In the genomic region with DNA sequence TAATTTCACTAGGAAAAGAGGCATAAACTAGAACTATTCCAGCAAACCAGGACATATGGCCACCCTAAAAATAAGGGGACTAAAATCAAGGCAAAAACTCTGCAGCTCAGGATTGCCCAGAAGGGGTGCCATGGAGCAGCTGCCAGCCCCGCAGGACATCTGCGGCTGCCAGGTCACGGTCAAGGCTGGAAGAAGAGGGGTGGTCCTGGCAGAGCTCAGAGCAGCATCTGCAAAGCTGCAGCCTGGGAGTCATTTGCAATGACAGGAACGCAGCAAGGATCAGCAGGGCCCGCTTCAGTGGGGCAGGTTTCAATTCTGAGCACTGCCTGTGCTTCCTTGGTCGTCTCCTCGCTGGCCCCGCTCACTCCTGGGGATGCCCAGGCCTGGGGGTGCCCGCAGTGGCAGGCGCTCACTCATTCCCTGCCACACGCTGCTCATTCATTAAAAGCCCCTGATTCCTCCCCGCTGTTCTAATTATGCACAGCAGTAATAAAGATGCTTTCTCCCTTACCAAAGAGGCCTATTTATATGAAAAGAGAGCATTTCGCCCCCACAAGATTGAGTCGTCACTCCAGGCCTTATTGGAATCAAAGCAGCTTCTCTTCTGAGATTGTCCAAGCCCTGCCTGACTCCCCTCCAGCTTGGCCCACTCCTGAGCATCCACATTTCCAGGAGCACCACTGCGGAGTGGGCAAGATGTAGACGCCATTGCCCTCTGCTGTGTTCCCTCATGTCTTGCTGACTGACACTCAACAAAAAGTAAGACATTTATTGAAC, we compare ENCODE assay signal across 13 cellular contexts. TPM values are rescaled to one million over a fixed set of nuclear protein-coding genes. Genes with fewer than 3 reads are reported as not detected.
DNase-seq lines count a peak whose midpoint lies in the region; ATAC-seq and TF ChIP-seq lines count a peak whose summit lies in the region.
"Had no signal": no experiment of that assay in that cellular context is flagged by ENCODE, and none has a peak within 500 bp of the region (broad histone marks: within the 10 kb centered on the region; RNA-seq: fewer than 3 reads in every experiment).

No MANE protein-coding gene starts in this region.

- H4K91ac ChIP-seq in neuronal stem cell (ENCODE audit: low read depth, low read length, poor library complexity): no peak overlapping the region

- DNase-seq in BE2C (no peak), PC-3 (no peak), epithelial cell of esophagus (ENCODE audit: low read depth) (no peak), neuronal stem cell (ENCODE audit: low spot score) (no peak), GM10266 (ENCODE audit: extremely low spot score) (no peak)
- DNase-seq in activated T-helper 2 cell treated with anti-CD3 and anti-CD28 coated beads, Interferon-gamma antibody, Interleukin-2, Interleukin-4, amounts not matched to agents 10 μg/mL and 5 μg/mL and 100 μg/mL, durations not matched to agents 14 hours and 24 hours and 36 hours (ENCODE audit: low spot score): no peak
- no peak for DNase-seq in stimulated activated naive CD8-positive, alpha-beta T cell treated with anti-CD3 and anti-CD28 coated beads, Interleukin-15, amount 100 ng/mL, for 72 hours
- DNase-seq: activated CD4-positive, alpha-beta T cell treated with anti-CD3 and anti-CD28 coated beads, Interleukin-2, amount 10 ng/mL, durations not matched to agents 24 days and 14 days; activated naive CD4-positive, alpha-beta T cell treated with anti-CD3 and anti-CD28 coated beads, Interleukin-2, amount 50 U/mL, for 16 hours had no signal

- H3K14ac ChIP-seq in neuronal stem cell (ENCODE audit: low read length): no peak overlapping the region

- TF ChIP-seq CTCF in BE2C (IDR thresholded peaks at IDR 0.05; ENCODE audit: low read depth, low read length) (peak; percentile 25), PC-3 (conservative IDR thresholded peaks at IDR 0.05; ENCODE audit: low read depth, low read length) (peak; percentile 34; the same call in 1 of the 2 replicates), epithelial cell of esophagus (IDR thresholded peaks at IDR 0.05; ENCODE audit: insufficient read depth, low read depth, low read length, missing control alignments) (peak; percentile 17), GM10266 (IDR thresholded peaks at IDR 0.05; ENCODE audit: control insufficient read depth, insufficient read depth, low read depth, missing control alignments) (no peak)

- no CpG with 5 or more reads among the region's 16 CpGs for WGBS in neuronal stem cell (ENCODE audit: extremely low coverage in 2 of 2, insufficient read length in 2 of 2, insufficient replicate concordance in 1 of 2), 2 donors

- POLR2A ChIA-PET in PC-3 (lab: Charles Lee; ENCODE audit: unreplicated experiment): no interaction called here

- H2BK120ac ChIP-seq in neuronal stem cell (ENCODE audit: low read depth, low read length): no peak overlapping the region

- H3K4ac ChIP-seq in neuronal stem cell (ENCODE audit: low read length): peak overlapping the region; percentile 30

- H3K23ac ChIP-seq in neuronal stem cell (ENCODE audit: low read depth, low read length, poor library complexity): no peak overlapping the region

- no peak overlapping the region for H2BK5ac ChIP-seq in neuronal stem cell (ENCODE audit: low read length)

- H3K27me3 ChIP-seq in BE2C: peaks cover 21% of the 10 kb centered on the region
- H3K27me3 ChIP-seq in PC-3 (ENCODE audit: low read length): no peaks in the 10 kb centered on the region
- H3K27me3 ChIP-seq in neuronal stem cell (ENCODE audit: control insufficient read depth in 3 of 3, insufficient read depth in 3 of 3, low read depth in 1 of 3, low read length in 3 of 3): peaks cover 0 to 46% (median 31%) of the 10 kb centered on the region in 3 experiments

- H3K4me1 Mint-ChIP-seq in activated T-helper 2 cell treated with anti-CD3 and anti-CD28 coated beads, Interferon-gamma antibody, Interleukin-2, Interleukin-4, amounts not matched to agents 10 μg/mL and 5 μg/mL and 100 μg/mL, durations not matched to agents 14 hours and 24 hours and 36 hours (ENCODE audit: low read depth): no peaks in the 10 kb centered on the region
- no peaks in the 10 kb centered on the region for H3K4me1 Mint-ChIP-seq in stimulated activated naive CD8-positive, alpha-beta T cell treated with anti-CD3 and anti-CD28 coated beads, Interleukin-15, amount 100 ng/mL, for 72 hours
- H3K4me1 Mint-ChIP-seq: activated CD4-positive, alpha-beta T cell treated with anti-CD3 and anti-CD28 coated beads, Interleukin-2, amount 10 ng/mL, durations not matched to agents 24 days and 14 days had no signal

- no peak overlapping the region for H2AFZ ChIP-seq in PC-3 (ENCODE audit: low read length)
- no peak overlapping the region for H2AFZ ChIP-seq in neuronal stem cell (ENCODE audit: low read length)

- H4K8ac ChIP-seq in neuronal stem cell (ENCODE audit: low read depth, low read length): no peak overlapping the region

- no peak for ATAC-seq in PC-3
- no peak for ATAC-seq in HG02610 (IDR thresholded peaks at IDR 0.05; ENCODE audit: unreplicated experiment)
- no peak for ATAC-seq in stimulated activated naive CD8-positive, alpha-beta T cell treated with anti-CD3 and anti-CD28 coated beads, Interleukin-15, amount 100 ng/mL, for 72 hours
- ATAC-seq: left lobe of liver, Right ventricle myocardium inferior had no signal

- H3K36me3 Mint-ChIP-seq in activated T-helper 2 cell treated with anti-CD3 and anti-CD28 coated beads, Interferon-gamma antibody, Interleukin-2, Interleukin-4, amounts not matched to agents 10 μg/mL and 5 μg/mL and 100 μg/mL, durations not matched to agents 14 hours and 24 hours and 36 hours (ENCODE audit: low read depth): no peaks in the 10 kb centered on the region

- no peaks in the 10 kb centered on the region for H3K79me2 ChIP-seq in PC-3 (ENCODE audit: low read length)

- H3K9me3 ChIP-seq in BE2C (no peaks in the 10 kb centered on the region), PC-3 (ENCODE audit: low read length) (no peaks in the 10 kb centered on the region), neuronal stem cell (replicated peaks in 1 of 2; ENCODE audit: control insufficient read depth in 2 of 2, insufficient read depth in 1 of 2, low read depth in 1 of 2, low read length in 2 of 2) (no peaks in the 10 kb centered on the region)

- intact Hi-C loops in PC-3 (cut with micrococcal nuclease): no loop called here
- intact Hi-C loops in activated T-helper 2 cell treated with anti-CD3 and anti-CD28 coated beads, Interferon-gamma antibody, Interleukin-2, Interleukin-4, amounts not matched to agents 10 μg/mL and 5 μg/mL and 100 μg/mL, durations not matched to agents 14 hours and 24 hours and 36 hours (cut with micrococcal nuclease): no loop called here

- H3K4me3 ChIP-seq in BE2C (ENCODE audit: low read depth, low read length) (no peak overlapping the region), PC-3 (ENCODE audit: low read length) (no peak overlapping the region), epithelial cell of esophagus (ENCODE audit: low read length) (no peak overlapping the region), neuronal stem cell (ENCODE audit: low read length in 2 of 2) (no peak overlapping the region)

- no peak overlapping the region for H2BK12ac ChIP-seq in neuronal stem cell (ENCODE audit: low read length)

- H3K27ac Mint-ChIP-seq in activated T-helper 2 cell treated with anti-CD3 and anti-CD28 coated beads, Interferon-gamma antibody, Interleukin-2, Interleukin-4, amounts not matched to agents 10 μg/mL and 5 μg/mL and 100 μg/mL, durations not matched to agents 14 hours and 24 hours and 36 hours: no peak overlapping the region
- no peak overlapping the region for H3K27ac Mint-ChIP-seq in stimulated activated naive CD8-positive, alpha-beta T cell treated with anti-CD3 and anti-CD28 coated beads, Interleukin-15, amount 100 ng/mL, for 72 hours
- H3K27ac Mint-ChIP-seq: activated CD4-positive, alpha-beta T cell treated with anti-CD3 and anti-CD28 coated beads, Interleukin-2, amount 10 ng/mL, durations not matched to agents 24 days and 14 days had no signal

- H3K36me3 ChIP-seq in BE2C (no peaks in the 10 kb centered on the region), PC-3 (ENCODE audit: low read depth, low read length) (no peaks in the 10 kb centered on the region), neuronal stem cell (replicated peaks in 1 of 2; ENCODE audit: control insufficient read depth in 2 of 2, insufficient read depth in 2 of 2, low read length in 2 of 2) (no peaks in the 10 kb centered on the region)

- H3K4me1 ChIP-seq in BE2C (no peaks in the 10 kb centered on the region), PC-3 (ENCODE audit: insufficient read depth, low read length) (peaks cover 8% of the 10 kb centered on the region; the same call in 1 of the 2 replicates), neuronal stem cell (ENCODE audit: control insufficient read depth in 2 of 2, insufficient read depth in 1 of 2, low read depth in 1 of 2, low read length in 2 of 2) (peaks cover 0 to 6% of the 10 kb centered on the region in 2 donors)

- no peaks in the 10 kb centered on the region for H3K79me1 ChIP-seq in neuronal stem cell (ENCODE audit: low read depth, low read length)

- H3K18ac ChIP-seq in neuronal stem cell (ENCODE audit: low read length): peak overlapping the region; percentile 17

- no peak overlapping the region for H3K4me3 Mint-ChIP-seq in activated T-helper 2 cell treated with anti-CD3 and anti-CD28 coated beads, Interferon-gamma antibody, Interleukin-2, Interleukin-4, amounts not matched to agents 10 μg/mL and 5 μg/mL and 100 μg/mL, durations not matched to agents 14 hours and 24 hours and 36 hours (ENCODE audit: low read depth)
- H3K4me3 Mint-ChIP-seq in stimulated activated naive CD8-positive, alpha-beta T cell treated with anti-CD3 and anti-CD28 coated beads, Interleukin-15, amount 100 ng/mL, for 72 hours: no peak overlapping the region
- H3K4me3 Mint-ChIP-seq: activated CD4-positive, alpha-beta T cell treated with anti-CD3 and anti-CD28 coated beads, Interleukin-2, amount 10 ng/mL, durations not matched to agents 24 days and 14 days had no signal

- CTCF ChIA-PET in PC-3 (lab: Charles Lee): no interaction called here

- no peak overlapping the region for H3K9ac ChIP-seq in PC-3 (ENCODE audit: low read length)
- H3K9ac ChIP-seq in neuronal stem cell (ENCODE audit: low read depth, low read length, poor library complexity): peak overlapping the region; percentile 7

- no peak overlapping the region for H3K4me2 ChIP-seq in PC-3 (ENCODE audit: low read length)
- no peak overlapping the region for H3K4me2 ChIP-seq in neuronal stem cell (ENCODE audit: insufficient read depth, low read length, poor library complexity, severe bottlenecking)

- H3F3A ChIP-seq in PC-3 (ENCODE audit: low read length, unreplicated experiment): no peaks in the 10 kb centered on the region

- no peaks in the 10 kb centered on the region for H4K20me1 ChIP-seq in PC-3 (ENCODE audit: low read length)

- no peaks in the 10 kb centered on the region for H3K9me3 Mint-ChIP-seq in activated T-helper 2 cell treated with anti-CD3 and anti-CD28 coated beads, Interferon-gamma antibody, Interleukin-2, Interleukin-4, amounts not matched to agents 10 μg/mL and 5 μg/mL and 100 μg/mL, durations not matched to agents 14 hours and 24 hours and 36 hours
- H3K9me3 Mint-ChIP-seq in stimulated activated naive CD8-positive, alpha-beta T cell treated with anti-CD3 and anti-CD28 coated beads, Interleukin-15, amount 100 ng/mL, for 72 hours: peaks cover 0 to 19% of the 10 kb centered on the region in 2 donors
- H3K9me3 Mint-ChIP-seq: activated CD4-positive, alpha-beta T cell treated with anti-CD3 and anti-CD28 coated beads, Interleukin-2, amount 10 ng/mL, durations not matched to agents 24 days and 14 days had no signal

- H3K27me3 Mint-ChIP-seq in activated T-helper 2 cell treated with anti-CD3 and anti-CD28 coated beads, Interferon-gamma antibody, Interleukin-2, Interleukin-4, amounts not matched to agents 10 μg/mL and 5 μg/mL and 100 μg/mL, durations not matched to agents 14 hours and 24 hours and 36 hours (ENCODE audit: low read depth): peaks cover 36% of the 10 kb centered on the region
- peaks cover 90% of the 10 kb centered on the region for H3K27me3 Mint-ChIP-seq in stimulated activated naive CD8-positive, alpha-beta T cell treated with anti-CD3 and anti-CD28 coated beads, Interleukin-15, amount 100 ng/mL, for 72 hours

- H2BK15ac ChIP-seq in neuronal stem cell (ENCODE audit: low read length): no peak overlapping the region

- H2AK5ac ChIP-seq in neuronal stem cell (ENCODE audit: low read depth, low read length): no peak overlapping the region

- H3K9me2 ChIP-seq in PC-3 (replicated peaks; ENCODE audit: low read length): no peaks in the 10 kb centered on the region

- BruUV-seq in PC-3 (replicated peaks; lab: Mats Ljungman, UMichigan): no TSS peak

- H3K27ac ChIP-seq in PC-3 (ENCODE audit: low read length) (no peak overlapping the region), neuronal stem cell (replicated peaks; ENCODE audit: low read length) (no peak overlapping the region)
- H3K27ac ChIP-seq: epithelial cell of prostate had no signal

RNA-seq across cellular contexts. Expression of gene HSPA12A, which starts 4.6 kb away (rescaled TPM):
- 0.77 TPM for polyA plus RNA-seq in BE2C (2012; ENCODE audit: insufficient read depth, insufficient read length, low read depth)
- 1.8 and 3.1 TPM in 2 replicates for total RNA-seq in PC-3 (2014; rRNA removed)
- 3.1 TPM for polyA plus RNA-seq in neuronal stem cell (2013, experiment 1 of 2)
- polyA plus RNA-seq in neuronal stem cell (2013, experiment 2 of 2): 3.2 TPM
- total RNA-seq in activated T-helper 2 cell treated with anti-CD3 and anti-CD28 coated beads, Interferon-gamma antibody, Interleukin-2, Interleukin-4, amounts not matched to agents 10 μg/mL and 5 μg/mL and 100 μg/mL, durations not matched to agents 14 hours and 24 hours and 36 hours: 0.46 and 0.64 TPM in 2 replicates
- total RNA-seq: activated CD4-positive, alpha-beta T cell treated with anti-CD3 and anti-CD28 coated beads, Interleukin-2, amount 10 ng/mL, durations not matched to agents 24 days and 14 days had no signal
